In genomic region chr20:38165089-38165965, GRCh38 we compare ENCODE assay signal across 8 cellular contexts. TPM values are rescaled to one million over a fixed set of nuclear protein-coding genes. Genes with fewer than 3 reads are reported as not detected.
DNase-seq lines count a peak whose midpoint lies in the region; ATAC-seq and TF ChIP-seq lines count a peak whose summit lies in the region.

Gene TGM2 (minus strand): TSS chr20:38165270. CDS start chr20:38165198, 72 bp downstream.

- H3K4me3 Mint-ChIP-seq in IgD-negative memory B cell = peak within 1 kb of the TSS; percentile 62 to 86 (median 76)

- H3K9ac ChIP-seq in BLaER1 (no peak within 1 kb of the TSS), iPS-15b (ENCODE audit: low read depth, low read length) (no peak within 1 kb of the TSS), skeletal muscle tissue (ENCODE audit: low read depth in 1 of 3, low read length in 3 of 3) (peak within 1 kb of the TSS; percentile 72 to 85 (median 76))

- peak; percentile 83 to 96 (median 93) for TF ChIP-seq CTCF in body of pancreas (IDR thresholded peaks at IDR 0.05)

- no peaks in the 10 kb centered on the region for H3K36me3 ChIP-seq in BLaER1
- H3K36me3 ChIP-seq in body of pancreas (replicated peaks in 1 of 2; ENCODE audit: insufficient read depth in 1 of 2, low read depth in 2 of 2) = no peaks in the 10 kb centered on the region
- H3K36me3 ChIP-seq in iPS-15b (ENCODE audit: control insufficient read depth, insufficient read depth, low read length) = no peaks in the 10 kb centered on the region
- peaks cover 0 to 5% (median 4%) of the 10 kb centered on the region in 3 donors for H3K36me3 ChIP-seq in skeletal muscle tissue (ENCODE audit: control insufficient read depth in 3 of 3, insufficient read depth in 3 of 3, low read length in 3 of 3)

- peaks cover 16 to 20% (median 17%) of the 10 kb centered on the region in 3 donors for H3K4me1 Mint-ChIP-seq in IgD-negative memory B cell

- H3K9me3 ChIP-seq in BLaER1 (no peaks in the 10 kb centered on the region), body of pancreas (no peaks in the 10 kb centered on the region), iPS-15b (ENCODE audit: control insufficient read depth, insufficient read depth, low read length) (no peaks in the 10 kb centered on the region), skeletal muscle tissue (ENCODE audit: control insufficient read depth in 3 of 3, low read length in 3 of 3) (no peaks in the 10 kb centered on the region)

- H3K27me3 Mint-ChIP-seq in IgD-negative memory B cell = no peaks in the 10 kb centered on the region

- H3K27ac ChIP-seq in BLaER1 (no peak within 1 kb of the TSS), body of pancreas (peak within 1 kb of the TSS in 2 of 4 donors; percentile 10 to 33), skeletal muscle tissue (ENCODE audit: low read depth, low read length) (peak within 1 kb of the TSS; percentile 70)

- no peaks in the 10 kb centered on the region for H3K36me3 Mint-ChIP-seq in IgD-negative memory B cell

- 6 to 12% methylated on average over 6 to 46 of the region's 46 CpGs for WGBS in body of pancreas, 2 donors

- peak; percentile 70 to 95 for DNase-seq in SW 1271 (lab: John Stamatoyannopoulos, UW)
- peak; percentile 80 to 85 (median 84) for DNase-seq in body of pancreas
- DNase-seq in pons (ENCODE audit: low spot score) = no peak

- H3K9me3 Mint-ChIP-seq in IgD-negative memory B cell = no peaks in the 10 kb centered on the region

- no peaks in the 10 kb centered on the region for H4K20me1 ChIP-seq in BLaER1

- no peak for TF ChIP-seq POLR2A in body of pancreas (IDR thresholded peaks at IDR 0.05)

- intact Hi-C loops in body of pancreas (cut with DNase I) = loop anchor here (5.0 kb wide), 1 partner anchor 108 kb away; no protein-coding TSS in a partner anchor

- H3K27ac Mint-ChIP-seq in IgD-negative memory B cell = peak within 1 kb of the TSS in 2 of 3 donors; percentile 20 to 93

- ATAC-seq in GM19372 (IDR thresholded peaks at IDR 0.05; ENCODE audit: low read depth, unreplicated experiment) = peak; percentile 68
- peak; percentile 92 for ATAC-seq in body of pancreas

- H3K4me2 ChIP-seq in BLaER1 = peak within 1 kb of the TSS; percentile 71

- H3K27me3 ChIP-seq in BLaER1 (0 out of 2 replicates have a peak, but pooled peaks cover 7% of the 10 kb centered on the region), body of pancreas (no peaks in the 10 kb centered on the region), iPS-15b (ENCODE audit: control insufficient read depth, insufficient read depth, low read length) (peaks cover 3% of the 10 kb centered on the region), skeletal muscle tissue (ENCODE audit: control insufficient read depth in 3 of 3, insufficient read depth in 3 of 3, low read length in 3 of 3) (no peaks in the 10 kb centered on the region)

- peaks cover 8% of the 10 kb centered on the region for H3K4me1 ChIP-seq in BLaER1
- H3K4me1 ChIP-seq in body of pancreas = peaks cover 13% of the 10 kb centered on the region
- H3K4me1 ChIP-seq in iPS-15b (ENCODE audit: control insufficient read depth, insufficient read depth, low read length) = no peaks in the 10 kb centered on the region
- H3K4me1 ChIP-seq in skeletal muscle tissue (ENCODE audit: control insufficient read depth in 3 of 3, insufficient read depth in 3 of 3, low read length in 3 of 3) = peaks cover 12 to 51% (median 29%) of the 10 kb centered on the region in 3 donors

- H3K4me3 ChIP-seq in BLaER1 (0 out of 2 replicates have a peak within 1 kb of the TSS, but pooled peaks have one; percentile 36), body of pancreas (no peak within 1 kb of the TSS), iPS-15b (ENCODE audit: low read depth, low read length) (peak within 1 kb of the TSS; percentile 40), skeletal muscle tissue (ENCODE audit: low read length in 3 of 3) (peak within 1 kb of the TSS; percentile 75 to 86 (median 82))

RNA-seq across cellular contexts. Expression of gene TGM2, which starts in this region (rescaled TPM):
- 7.1 TPM for polyA plus RNA-seq in IgD-negative memory B cell
- total RNA-seq in body of pancreas (10 to 100 TPM; 17.1 to 27.5 TPM), skeletal muscle tissue (7.3 TPM)

Comparison
In these comparisons a context has a peak if more than half of its experiments do, and no peak if none do; other contexts are left out.
1. H3K4me3 ChIP-seq: peak in BLaER1 (single experiment), iPS-15b (single experiment) and skeletal muscle tissue (3 of 3); none in body of pancreas (0 of 2).
2. H3K9ac ChIP-seq: peak in skeletal muscle tissue (3 of 3); none in BLaER1 (single experiment) and iPS-15b (single experiment).